In the genomic region with DNA sequence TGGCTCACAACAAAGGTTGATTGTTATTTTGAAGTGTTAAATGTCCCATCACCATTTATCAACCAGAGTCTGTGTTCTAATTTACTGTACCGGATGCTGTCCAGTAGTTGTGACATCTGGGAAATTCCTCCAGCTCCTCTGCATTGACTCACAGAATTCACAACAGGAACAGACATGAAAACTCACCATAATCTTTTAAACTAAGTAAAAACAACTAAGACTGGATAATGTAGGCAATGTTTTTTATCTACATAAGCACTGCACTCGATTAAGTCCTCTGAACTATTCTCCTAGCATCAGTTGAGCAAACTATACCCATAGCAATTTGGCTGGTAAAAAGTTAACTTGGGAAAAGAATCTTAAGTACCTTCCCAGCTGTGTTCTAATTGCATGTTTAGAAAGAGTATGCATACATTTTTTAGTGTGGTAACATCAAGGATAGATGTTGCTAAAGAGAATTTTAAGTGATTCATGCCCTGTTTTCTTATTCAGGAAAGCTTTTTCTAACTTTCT, we compare ENCODE assay signal across 10 cellular contexts. TPM values are rescaled to one million over a fixed set of nuclear protein-coding genes. Genes with fewer than 3 reads are reported as not detected.
DNase-seq lines count a peak whose midpoint lies in the region; ATAC-seq and TF ChIP-seq lines count a peak whose summit lies in the region.
"Had no signal": no experiment of that assay in that cellular context is flagged by ENCODE, and none has a peak within 500 bp of the region (broad histone marks: within the 10 kb centered on the region; RNA-seq: fewer than 3 reads in every experiment).

No MANE protein-coding gene starts in this region.

- no peak overlapping the region for H3K23ac ChIP-seq in trophoblast cell (ENCODE audit: low read length)

- H2BK120ac ChIP-seq in trophoblast cell (ENCODE audit: insufficient read depth, low read length, poor library complexity): no peak overlapping the region

- H2BK5ac ChIP-seq in trophoblast cell (ENCODE audit: low read depth, low read length, poor library complexity): no peak overlapping the region

- H3K4ac ChIP-seq in trophoblast cell (ENCODE audit: low read depth, low read length): no peak overlapping the region

- POLR2A ChIA-PET in SK-N-SH (lab: Yijun Ruan, JAX): no interaction called here

- no peaks in the 10 kb centered on the region for H3K36me3 ChIP-seq in SK-N-SH (replicated peaks in 1 of 2; ENCODE audit: control insufficient read depth in 1 of 2, insufficient read depth in 2 of 2, low read length in 1 of 2)
- H3K36me3 ChIP-seq in trophoblast cell (ENCODE audit: control insufficient read depth in 1 of 2, insufficient read depth in 2 of 2, low read length in 2 of 2): no peaks in the 10 kb centered on the region
- H3K36me3 ChIP-seq: tibial nerve had no signal

- H3K4me1 ChIP-seq in SK-N-SH (ENCODE audit: control insufficient read depth in 1 of 2, insufficient read depth in 2 of 2, low read depth in 1 of 2, low read length in 1 of 2) (0 out of 4 replicates have a peak, but pooled peaks cover 0 to 11% of the 10 kb centered on the region in 2 experiments), trophoblast cell (ENCODE audit: control insufficient read depth in 1 of 2, insufficient read depth in 2 of 2, low read length in 2 of 2) (peaks cover 2 to 3% of the 10 kb centered on the region in 2 experiments)
- H3K4me1 ChIP-seq: tibial nerve had no signal

- TF ChIP-seq RAD21 in SK-N-SH (IDR thresholded peaks at IDR 0.05; ENCODE audit: low read length): no peak

- peak overlapping the region; percentile 6 to 47; a peak in 2 of 4 replicates for H3K27ac ChIP-seq in SK-N-SH (ENCODE audit: low read depth in 2 of 2, low read length in 1 of 2)
- no peak overlapping the region for H3K27ac ChIP-seq in trophoblast cell (ENCODE audit: low read depth, low read length)

- no peak for TF ChIP-seq CTCF in SK-N-SH (IDR thresholded peaks at IDR 0.05)

- H3K27me3 ChIP-seq in SK-N-SH (ENCODE audit: insufficient read depth) (no peaks in the 10 kb centered on the region), trophoblast cell (ENCODE audit: insufficient read depth, low read length) (no peaks in the 10 kb centered on the region)
- H3K27me3 ChIP-seq: tibial nerve had no signal

- H3F3A ChIP-seq in SK-N-SH (replicated peaks; ENCODE audit: insufficient read depth): no peaks in the 10 kb centered on the region

- H4K8ac ChIP-seq in trophoblast cell (ENCODE audit: low read depth, low read length): no peak overlapping the region

- no peak overlapping the region for H2BK12ac ChIP-seq in trophoblast cell (ENCODE audit: low read length)

- CTCF ChIA-PET in SK-N-SH (lab: Yijun Ruan, JAX): interaction anchor here (0.9 to 1.5 kb wide), 5 partner anchors 12 to 299 kb away, joined by 3 to 4 read pairs (median 3); no protein-coding TSS in a partner anchor

- H2AFZ ChIP-seq in SK-N-SH (ENCODE audit: low read depth) (0 out of 2 replicates have a peak overlapping the region, but pooled peaks have one; percentile 17), trophoblast cell (ENCODE audit: insufficient read depth, low read length, poor library complexity) (no peak overlapping the region)

- 0 out of 2 replicates have a peak overlapping the region, but pooled peaks have one; percentile 6 for H3K4me2 ChIP-seq in SK-N-SH
- no peak overlapping the region for H3K4me2 ChIP-seq in trophoblast cell (ENCODE audit: low read length)

- no peak overlapping the region for H2AK5ac ChIP-seq in trophoblast cell (ENCODE audit: low read length)

- peak; percentile 84 for ATAC-seq in esophagus mucosa
- ATAC-seq in GM21528 (IDR thresholded peaks at IDR 0.05; ENCODE audit: low FRiP score, unreplicated experiment): no peak
- no peak for ATAC-seq in HG03354 (IDR thresholded peaks at IDR 0.05; ENCODE audit: poor library complexity, severe bottlenecking, unreplicated experiment)
- no peak for ATAC-seq in GM21526 (IDR thresholded peaks at IDR 0.05; ENCODE audit: low FRiP score, unreplicated experiment)

- no peaks in the 10 kb centered on the region for H3K9me2 ChIP-seq in SK-N-SH

- H3K4me3 ChIP-seq in SK-N-SH (ENCODE audit: low read depth in 2 of 2, low read length in 1 of 2): no peak overlapping the region
- no peak overlapping the region for H3K4me3 ChIP-seq in trophoblast cell (ENCODE audit: low read depth, low read length)
- H3K4me3 ChIP-seq: tibial nerve had no signal

- no peak overlapping the region for H4K91ac ChIP-seq in trophoblast cell (ENCODE audit: low read depth, low read length)

- H3K79me1 ChIP-seq in trophoblast cell (ENCODE audit: low read length): no peaks in the 10 kb centered on the region

- DNase-seq in GM04503 (ENCODE audit: low read depth) (peak; percentile 68), SK-N-SH (no peak), trophoblast cell (peak; percentile 59 to 84), NCI-H446 (lab: John Stamatoyannopoulos, UW) (no peak)
- DNase-seq: GF-D8 had no signal

- no peak overlapping the region for H4K12ac ChIP-seq in trophoblast cell (ENCODE audit: low read depth, low read length)

- H3K79me2 ChIP-seq in SK-N-SH (ENCODE audit: insufficient read depth): no peaks in the 10 kb centered on the region
- H3K79me2 ChIP-seq in trophoblast cell (ENCODE audit: control insufficient read depth, insufficient read depth, low read length, poor library complexity): no peaks in the 10 kb centered on the region

- H3K18ac ChIP-seq in trophoblast cell (ENCODE audit: low read length): no peak overlapping the region

- no peaks in the 10 kb centered on the region for H4K20me1 ChIP-seq in SK-N-SH (ENCODE audit: insufficient read depth)

- no peaks in the 10 kb centered on the region for H3K9me3 ChIP-seq in SK-N-SH
- H3K9me3 ChIP-seq in trophoblast cell (ENCODE audit: insufficient read depth, low read depth, low read length): peaks cover 2% of the 10 kb centered on the region
- H3K9me3 ChIP-seq: tibial nerve had no signal

- WGBS in SK-N-SH (ENCODE audit: low lambda C conversion rate): 7% methylated on average over 2 of the region's 2 CpGs
- no CpG with 5 or more reads among the region's 2 CpGs for WGBS in trophoblast cell (ENCODE audit: extremely low coverage, insufficient coverage, insufficient read length)

- H3K9ac ChIP-seq in SK-N-SH (no peak overlapping the region), trophoblast cell (ENCODE audit: low read length) (no peak overlapping the region)

- no peak for TF ChIP-seq EP300 in SK-N-SH (IDR thresholded peaks at IDR 0.05; ENCODE audit: borderline replicate concordance in 1 of 2, low read depth in 1 of 2, low read length in 1 of 2)

- no peak overlapping the region for H3K14ac ChIP-seq in trophoblast cell (ENCODE audit: low read length)

TF ChIP-seq in SK-N-SH, 30 proteins besides CTCF, POLR2A, EP300 and RAD21:
- TF ChIP-seq ELF1 (IDR thresholded peaks at IDR 0.05) (no peak), FOSL2 (IDR thresholded peaks at IDR 0.05; ENCODE audit: borderline replicate concordance, low read depth) (0 out of 2 replicates have a peak, but pooled peaks have one; percentile 11)
- TF ChIP-seq, protein P1, sequence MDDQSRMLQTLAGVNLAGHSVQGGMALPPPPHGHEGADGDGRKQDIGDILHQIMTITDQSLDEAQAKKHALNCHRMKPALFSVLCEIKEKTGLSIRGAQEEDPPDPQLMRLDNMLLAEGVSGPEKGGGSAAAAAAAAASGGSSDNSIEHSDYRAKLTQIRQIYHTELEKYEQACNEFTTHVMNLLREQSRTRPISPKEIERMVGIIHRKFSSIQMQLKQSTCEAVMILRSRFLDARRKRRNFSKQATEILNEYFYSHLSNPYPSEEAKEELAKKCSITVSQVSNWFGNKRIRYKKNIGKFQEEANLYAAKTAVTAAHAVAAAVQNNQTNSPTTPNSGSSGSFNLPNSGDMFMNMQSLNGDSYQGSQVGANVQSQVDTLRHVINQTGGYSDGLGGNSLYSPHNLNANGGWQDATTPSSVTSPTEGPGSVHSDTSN (IDR thresholded peaks at IDR 0.05): peak; percentile 22; the same call in 1 of the 2 replicates

RNA-seq across cellular contexts. Expression of a gene that starts 42.9 kb away (rescaled TPM):
- polyA plus RNA-seq in SK-N-SH (2012; rRNA removed): 20.2 and 26.5 TPM in 2 replicates
- 31.0 and 32.2 TPM in 2 replicates for polyA plus RNA-seq in SK-N-SH (2012; cell fraction: cytosol; rRNA removed)
- polyA plus RNA-seq in SK-N-SH (2012; cell fraction: nucleus; rRNA removed): 12.7 and 29.2 TPM in 2 replicates
- total RNA-seq in esophagus mucosa: 65.2 TPM
- 40.2 and 40.9 TPM in 2 replicates for polyA plus RNA-seq in trophoblast cell (2013)

RNA-seq across cellular contexts. Expression of a gene that starts 51.5 kb away (rescaled TPM):
- 0.12 and 0.19 TPM in 2 replicates for polyA plus RNA-seq in SK-N-SH (2012; rRNA removed)
- 0.10 and 0.16 TPM in 2 replicates for polyA plus RNA-seq in SK-N-SH (2012; cell fraction: cytosol; rRNA removed)
- polyA plus RNA-seq in SK-N-SH (2012; cell fraction: nucleus; rRNA removed): 0.18 and 0.76 TPM in 2 replicates
- 0.88 TPM for total RNA-seq in esophagus mucosa
- polyA plus RNA-seq in trophoblast cell (2013): 0.21 and 0.35 TPM in 2 replicates

Comparison
In these comparisons a context has a peak if more than half of its experiments do, and no peak if none do; other contexts are left out.
1. DNase-seq: peak in GM04503 (single experiment) and trophoblast cell (2 of 2); none in SK-N-SH (single experiment) and NCI-H446 (0 of 2).